8 cellular contexts compared by ENCODE assay signal in the genomic region with DNA sequence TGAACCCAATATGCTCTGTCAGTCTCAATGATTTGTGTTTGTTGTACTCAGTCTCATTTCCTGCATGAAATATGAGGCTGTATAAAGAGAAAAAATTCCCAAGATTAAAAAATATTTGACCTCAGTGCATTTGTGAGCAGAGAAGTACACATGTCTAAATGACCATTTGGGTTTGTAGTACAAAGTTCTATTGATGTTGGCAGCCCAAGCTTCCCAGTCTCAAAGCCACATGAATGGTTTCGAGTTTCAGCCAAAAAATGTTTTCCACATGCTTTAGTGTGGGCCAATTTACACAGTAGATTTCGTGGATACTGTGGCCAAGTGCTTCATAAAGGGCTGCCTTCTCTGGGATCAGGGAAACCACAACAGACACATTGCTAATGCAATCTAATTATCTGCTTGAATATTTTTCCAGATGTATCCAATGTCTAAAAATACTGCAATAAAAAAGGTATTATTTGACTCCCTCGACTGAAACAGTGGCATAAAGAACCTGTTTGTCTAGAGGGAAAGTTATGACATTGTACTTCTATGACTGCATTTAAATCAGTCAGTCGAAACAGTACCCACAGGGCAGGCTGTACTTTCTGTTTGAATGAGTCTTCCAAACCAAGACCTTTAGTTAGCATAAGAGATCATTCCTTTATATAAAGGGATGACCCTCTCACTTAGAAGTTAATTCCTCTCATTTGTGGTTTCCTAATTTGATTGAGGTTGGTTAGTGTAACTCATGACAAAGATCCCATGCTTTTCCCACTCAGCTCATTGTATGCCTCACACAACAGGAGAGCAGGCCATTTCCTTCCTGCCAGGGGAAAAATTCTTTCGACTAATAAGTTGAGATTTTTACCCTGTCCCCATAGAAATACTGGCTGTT.
DNase-seq lines count a peak whose midpoint lies in the region; ATAC-seq and TF ChIP-seq lines count a peak whose summit lies in the region.
"Had no signal": no experiment of that assay in that cellular context is flagged by ENCODE, and none has a peak within 500 bp of the region (broad histone marks: within the 10 kb centered on the region; RNA-seq: fewer than 3 reads in every experiment).

No MANE protein-coding gene starts in this region.

- dilution Hi-C loops in mammary epithelial cell (cut with HindIII; ENCODE audit: low sequenced_read_pairs) = no loop called here

- 7% methylated on average over 5 of the region's 5 CpGs for WGBS in mammary epithelial cell (ENCODE audit: low coverage, missing lambda C conversion rate)

- no peaks in the 10 kb centered on the region for H3K4me1 Mint-ChIP-seq in activated T-cell treated with anti-CD3 and anti-CD28 coated beads, Interleukin-2, amount 50 U/mL, for 72 hours (ENCODE audit: low read depth)
- H3K4me1 Mint-ChIP-seq: activated B cell treated with CpG ODN at 0.5 μM for 24 hours had no signal

- H3K9me3 ChIP-seq in mammary epithelial cell (replicated peaks; ENCODE audit: insufficient read depth, low read length) (no peaks in the 10 kb centered on the region), left lung (no peaks in the 10 kb centered on the region), upper lobe of right lung (no peaks in the 10 kb centered on the region)

- no peak overlapping the region for H3K27ac Mint-ChIP-seq in activated T-cell treated with anti-CD3 and anti-CD28 coated beads, Interleukin-2, amount 50 U/mL, for 72 hours
- H3K27ac Mint-ChIP-seq: activated B cell treated with CpG ODN at 0.5 μM for 24 hours had no signal

- H4K20me1 ChIP-seq in mammary epithelial cell (ENCODE audit: insufficient read depth, low read length) = no peaks in the 10 kb centered on the region

- no peaks in the 10 kb centered on the region for H3K27me3 ChIP-seq in mammary epithelial cell (ENCODE audit: insufficient read depth, low read length)
- no peaks in the 10 kb centered on the region for H3K27me3 ChIP-seq in left lung
- H3K27me3 ChIP-seq in upper lobe of right lung = no peaks in the 10 kb centered on the region

- H3K9me3 Mint-ChIP-seq in activated T-cell treated with anti-CD3 and anti-CD28 coated beads, Interleukin-2, amount 50 U/mL, for 72 hours = no peaks in the 10 kb centered on the region
- H3K9me3 Mint-ChIP-seq: activated B cell treated with CpG ODN at 0.5 μM for 24 hours had no signal

- H3K4me2 ChIP-seq in mammary epithelial cell (ENCODE audit: insufficient read depth, low read depth, low read length) = peak overlapping the region; percentile 75

- H3K9ac ChIP-seq in mammary epithelial cell (ENCODE audit: insufficient read depth, low read length) = peak overlapping the region; percentile 57

- no peaks in the 10 kb centered on the region for H3K36me3 Mint-ChIP-seq in activated T-cell treated with anti-CD3 and anti-CD28 coated beads, Interleukin-2, amount 50 U/mL, for 72 hours (ENCODE audit: insufficient read depth in 2 of 2)

- CTCF ChIA-PET in mammary epithelial cell (lab: Charles Lee; ENCODE audit: low non-redundant PET) = interaction anchor here (0.8 kb wide), 1 partner anchor 156 kb away, joined by 9 read pairs; no protein-coding TSS in a partner anchor

- peak; percentile 78 for DNase-seq in NCI-H1048 (lab: John Stamatoyannopoulos, UW)
- DNase-seq in mammary epithelial cell = peak; percentile 81
- DNase-seq in left lung = no peak
- DNase-seq in upper lobe of right lung = no peak
- DNase-seq in activated T-cell treated with anti-CD3 and anti-CD28 coated beads, Interleukin-2, amount 50 U/mL, for 72 hours = no peak
- DNase-seq: activated B cell treated with CpG ODN at 0.5 μM for 24 hours had no signal

- ATAC-seq in left lung = peak; percentile 82
- peak; percentile 14 for ATAC-seq in upper lobe of right lung
- no peak for ATAC-seq in HG03469 (IDR thresholded peaks at IDR 0.05; ENCODE audit: unreplicated experiment)
- ATAC-seq in activated T-cell treated with anti-CD3 and anti-CD28 coated beads, Interleukin-2, amount 50 U/mL, for 72 hours (replicated peaks in 1 of 2) = no peak
- no peak for ATAC-seq in GM21360 (IDR thresholded peaks at IDR 0.05; ENCODE audit: unreplicated experiment)

- intact Hi-C loops in mammary epithelial cell (cut with micrococcal nuclease) = loop anchor here (10.0 kb wide), 1 partner anchor 214 kb away; no protein-coding TSS in a partner anchor
- intact Hi-C loops in left lung (cut with DNase I) = no loop called here
- intact Hi-C loops in upper lobe of right lung (cut with DNase I) = no loop called here

- H3K4me3 ChIP-seq in mammary epithelial cell (replicated peaks in 1 of 3; ENCODE audit: insufficient read depth in 1 of 3, low read depth in 2 of 3, low read length in 3 of 3) = peak overlapping the region in 1 of 3 experiments; percentile 9
- H3K4me3 ChIP-seq in left lung = no peak overlapping the region
- no peak overlapping the region for H3K4me3 ChIP-seq in upper lobe of right lung

- BruUV-seq in mammary epithelial cell (replicated peaks; lab: Mats Ljungman, UMichigan) = no TSS peak

- no peaks in the 10 kb centered on the region for H3K27me3 Mint-ChIP-seq in activated T-cell treated with anti-CD3 and anti-CD28 coated beads, Interleukin-2, amount 50 U/mL, for 72 hours (ENCODE audit: low read depth)

- in situ Hi-C loops in mammary epithelial cell (cut with MboI; ENCODE audit: low sequenced_read_pairs in 2 of 2) = no loop called here

- H3K79me2 ChIP-seq in mammary epithelial cell (ENCODE audit: insufficient read depth, low read length) = no peaks in the 10 kb centered on the region

- H2AFZ ChIP-seq in mammary epithelial cell (ENCODE audit: low read depth, low read length) = peak overlapping the region; percentile 46

- H3K36me3 ChIP-seq in mammary epithelial cell (ENCODE audit: insufficient read depth, low read length) = no peaks in the 10 kb centered on the region
- no peaks in the 10 kb centered on the region for H3K36me3 ChIP-seq in left lung
- H3K36me3 ChIP-seq in upper lobe of right lung = no peaks in the 10 kb centered on the region

- peaks cover 18% of the 10 kb centered on the region for H3K4me1 ChIP-seq in mammary epithelial cell (ENCODE audit: insufficient read depth, low read length)
- H3K4me1 ChIP-seq in left lung = no peaks in the 10 kb centered on the region
- H3K4me1 ChIP-seq in upper lobe of right lung = no peaks in the 10 kb centered on the region

- TF ChIP-seq CTCF in mammary epithelial cell (conservative IDR thresholded peaks at IDR 0.05 in 1 of 2, IDR thresholded peaks at IDR 0.05 in 1 of 2; ENCODE audit: extremely low read depth in 1 of 2, insufficient read depth in 1 of 2, low read depth in 1 of 2, low read length in 2 of 2) (no peak), left lung (IDR thresholded peaks at IDR 0.05) (no peak), upper lobe of right lung (IDR thresholded peaks at IDR 0.05) (no peak)

- peak overlapping the region; percentile 72 for H3K27ac ChIP-seq in mammary epithelial cell (ENCODE audit: insufficient read depth, low read depth, low read length)
- H3K27ac ChIP-seq in left lung = peak overlapping the region in 1 of 2 donors; percentile 4
- H3K27ac ChIP-seq in upper lobe of right lung = no peak overlapping the region

- H3K4me3 Mint-ChIP-seq in activated T-cell treated with anti-CD3 and anti-CD28 coated beads, Interleukin-2, amount 50 U/mL, for 72 hours = no peak overlapping the region
- H3K4me3 Mint-ChIP-seq: activated B cell treated with CpG ODN at 0.5 μM for 24 hours had no signal

Comparison
In these comparisons a context has a peak if more than half of its experiments do, and no peak if none do; other contexts are left out.
1. DNase-seq: peak in NCI-H1048 (single experiment) and mammary epithelial cell (single experiment); none in left lung (0 of 2), upper lobe of right lung (single experiment) and activated T-cell treated with anti-CD3 and anti-CD28 coated beads, Interleukin-2, amount 50 U/mL, for 72 hours (0 of 2).
2. ATAC-seq: peak in left lung (single experiment) and upper lobe of right lung (single experiment); none in HG03469 (single experiment), activated T-cell treated with anti-CD3 and anti-CD28 coated beads, Interleukin-2, amount 50 U/mL, for 72 hours (0 of 2) and GM21360 (single experiment).